Comparison of ENCODE assay signal across 27 cellular contexts in genomic region chr16:58792188-58792587, GRCh38.
"Had no signal": no experiment of that assay in that cellular context is flagged by ENCODE, and none has a peak within 500 bp of the region (broad histone marks: within the 10 kb centered on the region; RNA-seq: fewer than 3 reads in every experiment).

No MANE protein-coding gene starts in this region.

- H3K4me1 ChIP-seq: esophagus squamous epithelium, gastrocnemius medialis, lower lobe of right lung, right lobe of liver, tibial nerve had no signal

- H3K9me3 Mint-ChIP-seq: activated CD4-positive, alpha-beta memory T cell treated with anti-CD3 and anti-CD28 coated beads, Interleukin-2, amount 10 ng/mL, durations not matched to agents 7 days and 5 days; activated naive CD4-positive, alpha-beta T cell treated with anti-CD3 and anti-CD28 coated beads for 36 hours; activated naive CD8-positive, alpha-beta T cell treated with anti-CD3 and anti-CD28 coated beads, Interleukin-2, amount 10 ng/mL, durations not matched to agents 7 days and 5 days; activated T-cell treated with anti-CD3 and anti-CD28 coated beads, Interleukin-2, amount 50 U/mL, for 72 hours; stimulated activated effector memory CD8-positive, alpha-beta T cell treated with anti-CD3 and anti-CD28 coated beads, Interleukin-12 subunit alpha, Interleukin-12 subunit beta, amount 100 ng/mL, for 72 hours; stimulated activated naive CD8-positive, alpha-beta T cell treated with anti-CD3 and anti-CD28 coated beads, Interleukin-15, amount 100 ng/mL, for 72 hours; T-helper 2 cell treated with Interferon-gamma antibody and Interleukin-4, amounts not matched to agents 5 μg/mL and 100 μg/mL, for 36 hours had no signal

- H3K36me3 ChIP-seq: esophagus squamous epithelium, gastrocnemius medialis, lower lobe of right lung, right lobe of liver, tibial nerve had no signal

- H3K4me1 Mint-ChIP-seq: activated CD4-positive, alpha-beta memory T cell treated with anti-CD3 and anti-CD28 coated beads, Interleukin-2, amount 10 ng/mL, durations not matched to agents 7 days and 5 days; activated naive CD8-positive, alpha-beta T cell treated with anti-CD3 and anti-CD28 coated beads, Interleukin-2, amount 10 ng/mL, durations not matched to agents 7 days and 5 days; stimulated activated effector memory CD8-positive, alpha-beta T cell treated with anti-CD3 and anti-CD28 coated beads, Interleukin-12 subunit alpha, Interleukin-12 subunit beta, amount 100 ng/mL, for 72 hours; stimulated activated naive CD8-positive, alpha-beta T cell treated with anti-CD3 and anti-CD28 coated beads, Interleukin-15, amount 100 ng/mL, for 72 hours had no signal

- H3K27me3 ChIP-seq: esophagus squamous epithelium, gastrocnemius medialis, right lobe of liver, tibial nerve had no signal

- H3K27ac Mint-ChIP-seq: activated CD4-positive, alpha-beta memory T cell treated with anti-CD3 and anti-CD28 coated beads, Interleukin-2, amount 10 ng/mL, durations not matched to agents 7 days and 5 days; activated naive CD4-positive, alpha-beta T cell treated with anti-CD3 and anti-CD28 coated beads for 36 hours; activated naive CD8-positive, alpha-beta T cell treated with anti-CD3 and anti-CD28 coated beads, Interleukin-2, amount 10 ng/mL, durations not matched to agents 7 days and 5 days; activated T-cell treated with anti-CD3 and anti-CD28 coated beads, Interleukin-2, amount 50 U/mL, for 72 hours; stimulated activated effector memory CD8-positive, alpha-beta T cell treated with anti-CD3 and anti-CD28 coated beads, Interleukin-12 subunit alpha, Interleukin-12 subunit beta, amount 100 ng/mL, for 72 hours; stimulated activated naive CD8-positive, alpha-beta T cell treated with anti-CD3 and anti-CD28 coated beads, Interleukin-15, amount 100 ng/mL, for 72 hours; T-helper 2 cell treated with Interferon-gamma antibody and Interleukin-4, amounts not matched to agents 5 μg/mL and 100 μg/mL, for 36 hours had no signal

- H3K4me3 Mint-ChIP-seq: activated CD4-positive, alpha-beta memory T cell treated with anti-CD3 and anti-CD28 coated beads, Interleukin-2, amount 10 ng/mL, durations not matched to agents 7 days and 5 days; activated naive CD4-positive, alpha-beta T cell treated with anti-CD3 and anti-CD28 coated beads for 36 hours; activated naive CD8-positive, alpha-beta T cell treated with anti-CD3 and anti-CD28 coated beads, Interleukin-2, amount 10 ng/mL, durations not matched to agents 7 days and 5 days; activated T-cell treated with anti-CD3 and anti-CD28 coated beads, Interleukin-2, amount 50 U/mL, for 72 hours; nephron progenitor cell; stimulated activated effector memory CD8-positive, alpha-beta T cell treated with anti-CD3 and anti-CD28 coated beads, Interleukin-12 subunit alpha, Interleukin-12 subunit beta, amount 100 ng/mL, for 72 hours; stimulated activated naive CD8-positive, alpha-beta T cell treated with anti-CD3 and anti-CD28 coated beads, Interleukin-15, amount 100 ng/mL, for 72 hours; T-helper 2 cell treated with Interferon-gamma antibody and Interleukin-4, amounts not matched to agents 5 μg/mL and 100 μg/mL, for 36 hours had no signal

- ATAC-seq: activated T-cell treated with anti-CD3 and anti-CD28 coated beads, Interleukin-2, amount 50 U/mL, for 72 hours; gastrocnemius medialis; left colon; lower lobe of right lung; mucosa of descending colon; right lobe of liver; stimulated activated effector memory CD8-positive, alpha-beta T cell treated with anti-CD3 and anti-CD28 coated beads, Interleukin-12 subunit alpha, Interleukin-12 subunit beta, amount 100 ng/mL, for 72 hours; stimulated activated naive CD8-positive, alpha-beta T cell treated with anti-CD3 and anti-CD28 coated beads, Interleukin-15, amount 100 ng/mL, for 72 hours had no signal

- DNase-seq: activated CD4-positive, alpha-beta memory T cell treated with anti-CD3 and anti-CD28 coated beads, Interleukin-2, amount 10 ng/mL, durations not matched to agents 7 days and 5 days; activated CD4-positive, alpha-beta T cell treated with anti-CD3 and anti-CD28 coated beads for 48 hours; activated CD4-positive, CD25-positive, alpha-beta regulatory T cell; activated effector memory CD4-positive, alpha-beta T cell treated with Interleukin-2 at 50 U/mL for 16 hours; activated naive CD4-positive, alpha-beta T cell treated with anti-CD3 and anti-CD28 coated beads for 36 hours; activated naive CD8-positive, alpha-beta T cell treated with anti-CD3 and anti-CD28 coated beads, Interleukin-2, amount 10 ng/mL, durations not matched to agents 7 days and 5 days; activated T-cell treated with anti-CD3 and anti-CD28 coated beads, Interleukin-2, amount 50 U/mL, for 72 hours; amniotic stem cell; cerebellar nuclear complex; esophagus squamous epithelium; gastrocnemius medialis; head of caudate nucleus; islet precursor cell; left colon; lower lobe of right lung; mesendoderm; mucosa of descending colon; nephron progenitor cell; nucleus accumbens; right lobe of liver; stimulated activated CD4-positive, alpha-beta T cell treated with anti-CD3 and anti-CD28 coated beads, Interleukin-2, amount 100 ng/mL, for 24 hours; stimulated activated naive CD8-positive, alpha-beta T cell treated with anti-CD3 and anti-CD28 coated beads, Interleukin-15, amount 100 ng/mL, for 72 hours had no signal

- H3K9me3 ChIP-seq: esophagus squamous epithelium, gastrocnemius medialis, lower lobe of right lung, mucosa of descending colon, right lobe of liver, tibial nerve had no signal

- H3K27ac ChIP-seq: coronary artery, esophagus squamous epithelium, gastrocnemius medialis, lower lobe of right lung, right lobe of liver, skin epidermis, tibial nerve had no signal

- H3K36me3 Mint-ChIP-seq: activated naive CD8-positive, alpha-beta T cell treated with anti-CD3 and anti-CD28 coated beads, Interleukin-2, amount 10 ng/mL, durations not matched to agents 7 days and 5 days; stimulated activated effector memory CD8-positive, alpha-beta T cell treated with anti-CD3 and anti-CD28 coated beads, Interleukin-12 subunit alpha, Interleukin-12 subunit beta, amount 100 ng/mL, for 72 hours had no signal

- H3K4me3 ChIP-seq: coronary artery, esophagus squamous epithelium, gastrocnemius medialis, lower lobe of right lung, mucosa of descending colon, right lobe of liver, skin epidermis, tibial nerve had no signal
